In genomic region chr4:52614241-52614640, GRCh38 we compare ENCODE assay signal across 2 cellular contexts.
TF ChIP-seq lines count a peak whose summit lies in the region.

No MANE protein-coding gene starts in this region.

TF ChIP-seq in HepG2, 621 proteins besides CTCF, POLR2A, EP300 and RAD21 (continued from another document):
- TF ChIP-seq DRAP1 (CRISPR knock-in tag; IDR thresholded peaks at IDR 0.05) (no peak), ZNF235 (CRISPR knock-in tag; IDR thresholded peaks at IDR 0.05; ENCODE audit: borderline replicate concordance) (no peak), SNAPC2 (CRISPR knock-in tag; IDR thresholded peaks at IDR 0.05) (no peak), ZNF317 (CRISPR knock-in tag; IDR thresholded peaks at IDR 0.05) (0 out of 2 replicates have a peak, but pooled peaks have one; percentile 52), NCOR1 (IDR thresholded peaks at IDR 0.05; ENCODE audit: borderline replicate concordance, low read length) (no peak), KDM2A (CRISPR knock-in tag; IDR thresholded peaks at IDR 0.05; ENCODE audit: borderline replicate concordance, low read depth) (no peak)
TF ChIP-seq in HepG2: peak in this region for 1.

TF ChIP-seq in WTC11, 78 proteins besides CTCF, POLR2A, EP300 and RAD21:
- no peak for TF ChIP-seq PRDM15 (CRISPR knock-in tag; IDR thresholded peaks at IDR 0.05)
- TF ChIP-seq ZNF317 (CRISPR knock-in tag; IDR thresholded peaks at IDR 0.05; ENCODE audit: borderline replicate concordance, low read depth) = peak; percentile 80
